9 cellular contexts compared by ENCODE assay signal in genomic region chr3:170909129-170909903, GRCh38. TPM values are rescaled to one million over a fixed set of nuclear protein-coding genes. Genes with fewer than 3 reads are reported as not detected.
DNase-seq lines count a peak whose midpoint lies in the region; ATAC-seq and TF ChIP-seq lines count a peak whose summit lies in the region.
"Had no signal": no experiment of that assay in that cellular context is flagged by ENCODE, and none has a peak within 500 bp of the region (broad histone marks: within the 10 kb centered on the region; RNA-seq: fewer than 3 reads in every experiment).

No MANE protein-coding gene starts in this region.

- no peaks in the 10 kb centered on the region for H3K9me3 ChIP-seq in Caco-2

- ATAC-seq in omental fat pad (ENCODE audit: low FRiP score) (peak; percentile 86), HG02884 (IDR thresholded peaks at IDR 0.05; ENCODE audit: unreplicated experiment) (no peak), HG03520 (IDR thresholded peaks at IDR 0.05; ENCODE audit: unreplicated experiment) (no peak), HG02973 (IDR thresholded peaks at IDR 0.05; ENCODE audit: unreplicated experiment) (no peak)

- H3K9me3 Mint-ChIP-seq in Caco-2 (ENCODE audit: unreplicated experiment) = no peaks in the 10 kb centered on the region

- peak overlapping the region; percentile 75 for H3K27ac Mint-ChIP-seq in Caco-2 (ENCODE audit: unreplicated experiment)

- CTCF ChIA-PET in Caco-2 (lab: Charles Lee) = no interaction called here

- POLR2A ChIA-PET in Caco-2 (lab: Charles Lee) = interaction anchor here (0.8 to 3.0 kb wide), 4 partner anchors 11 to 901 kb away, joined by 3 to 36 read pairs (median 3); partner anchors contain the start of genes PLD1 and RPL22L1

- no peaks in the 10 kb centered on the region for H3K27me3 ChIP-seq in Caco-2 (replicated peaks; ENCODE audit: control insufficient read depth, insufficient read depth, low read length)
- H3K27me3 ChIP-seq: body of pancreas had no signal

- BruUV-seq in Caco-2 (replicated peaks; lab: Mats Ljungman, UMichigan) = TSS peak; percentile 80

- peak; percentile 55 to 57 for DNase-seq in Caco-2
- DNase-seq in NAMALWA (ENCODE audit: low spot score) = peak; percentile 14
- peak; percentile 19 for DNase-seq in epithelial cell of proximal tubule (ENCODE audit: low read depth)
- no peak for DNase-seq in omental fat pad (ENCODE audit: low spot score)
- no peak for DNase-seq in DMS 273 treated with DMSO at 0.1 percent for 48 hours (lab: John Stamatoyannopoulos, UW)

- no peaks in the 10 kb centered on the region for H3K4me1 Mint-ChIP-seq in Caco-2 (ENCODE audit: low read depth, unreplicated experiment)

- TF ChIP-seq CTCF in Caco-2 (IDR thresholded peaks at IDR 0.05; ENCODE audit: insufficient read depth in 1 of 2, low read depth in 1 of 2, low read length in 1 of 2, severe bottlenecking in 1 of 2, unreplicated experiment in 1 of 2) = no peak
- no peak for TF ChIP-seq CTCF in epithelial cell of proximal tubule (conservative IDR thresholded peaks at IDR 0.05; ENCODE audit: low read depth, low read length)
- TF ChIP-seq CTCF in omental fat pad (IDR thresholded peaks at IDR 0.05) = no peak

- no peaks in the 10 kb centered on the region for H3K4me1 ChIP-seq in Caco-2

- H3K36me3 Mint-ChIP-seq in Caco-2 (ENCODE audit: insufficient read depth, unreplicated experiment) = peaks cover 18% of the 10 kb centered on the region

- intact Hi-C loops in Caco-2 (cut with micrococcal nuclease; ENCODE audit: unreplicated experiment) = no loop called here

- H3K27me3 Mint-ChIP-seq in Caco-2 (ENCODE audit: insufficient read depth, unreplicated experiment) = no peaks in the 10 kb centered on the region

- no peaks in the 10 kb centered on the region for H3K36me3 ChIP-seq in Caco-2 (ENCODE audit: control insufficient read depth, insufficient read depth, low read length)

- peak overlapping the region; percentile 90 for H3K4me3 Mint-ChIP-seq in Caco-2 (ENCODE audit: unreplicated experiment)

- H3K4me3 ChIP-seq in Caco-2 (ENCODE audit: low read depth, low read length) (peak overlapping the region; percentile 63), epithelial cell of proximal tubule (ENCODE audit: low read depth, low read length) (no peak overlapping the region)

RNA-seq across cellular contexts. Expression of gene EIF5A2, which starts 0.9 kb away (rescaled TPM):
- 16.1 and 16.6 TPM in 2 replicates for total RNA-seq in Caco-2 (2022)
- total RNA-seq in epithelial cell of proximal tubule = 4.2 and 7.5 TPM in 2 replicates
- 10 to 100 TPM in 1 of 4 donors, 1 to 10 TPM in 3; 4.3 to 10.4 (median 7.8) TPM for total RNA-seq in omental fat pad

RNA-seq across cellular contexts. Expression of gene RPL22L1, which starts 39.3 kb away (rescaled TPM):
- total RNA-seq in Caco-2 (2022) (31.1 and 37.7 TPM in 2 replicates), epithelial cell of proximal tubule (362 and 510 TPM in 2 replicates), omental fat pad (100 to 1,000 TPM in 1 of 4 donors, 10 to 100 TPM in 3; 84.2 to 108 (median 98.3) TPM)

Comparison
In these comparisons a context has a peak if more than half of its experiments do, and no peak if none do; other contexts are left out.
1. DNase-seq: peak in Caco-2 (2 of 2), NAMALWA (single experiment) and epithelial cell of proximal tubule (single experiment); none in omental fat pad (single experiment) and DMS 273 treated with DMSO at 0.1 percent for 48 hours (single experiment).